Comparison of ENCODE assay signal across 19 cellular contexts in genomic region chr11:109728056-109728455, GRCh38.
A peak's percentile ranks its signal among the peaks of the same experiment; 100 is the strongest.
DNase-seq lines count a peak whose midpoint lies in the region; ATAC-seq and TF ChIP-seq lines count a peak whose summit lies in the region.
"Had no signal": no experiment of that assay in that cellular context is flagged by ENCODE, and none has a peak within 500 bp of the region (broad histone marks: within the 10 kb centered on the region; RNA-seq: fewer than 3 reads in every experiment).

No MANE protein-coding gene starts in this region.

- intact Hi-C loops in MCF 10A (cut with micrococcal nuclease) (no loop called here), breast epithelium (cut with DNase I; ENCODE audit: low total_unique reads) (no loop called here), PC-9 (cut with micrococcal nuclease; ENCODE audit: unreplicated experiment) (no loop called here)

- H3K36me3 Mint-ChIP-seq in MCF 10A (ENCODE audit: insufficient read depth, unreplicated experiment) (no peaks in the 10 kb centered on the region), HFFc6 (ENCODE audit: low read depth) (no peaks in the 10 kb centered on the region)
- H3K36me3 Mint-ChIP-seq in stimulated activated memory B cell treated with anti-CD40 and anti-IgM and Interleukin-4, amounts not matched to agents 10 μg/mL and 1 μg/mL and 100 μg/mL, for 72 hours = no peaks in the 10 kb centered on the region
- H3K36me3 Mint-ChIP-seq: CD14-positive monocyte, memory B cell had no signal

- TF ChIP-seq POLR2A in breast epithelium (IDR thresholded peaks at IDR 0.05) = no peak

- POLR2A ChIA-PET in MCF 10A (lab: Yijun Ruan, JAX) = no interaction called here
- POLR2A ChIA-PET in PC-9 (lab: Charles Lee; ENCODE audit: unreplicated experiment) = no interaction called here

- H3K4me3 ChIP-seq in breast epithelium = no peak overlapping the region
- H3K4me3 ChIP-seq in PC-9 = no peak overlapping the region
- H3K4me3 ChIP-seq: ascending aorta, upper lobe of left lung had no signal

- CTCF ChIA-PET in MCF 10A (lab: Yijun Ruan, JAX) (no interaction called here), PC-9 (lab: Charles Lee) (no interaction called here)

- H3K4me1 Mint-ChIP-seq in MCF 10A (ENCODE audit: insufficient read depth, unreplicated experiment) (peaks cover 6% of the 10 kb centered on the region), HFFc6 (ENCODE audit: low read depth) (no peaks in the 10 kb centered on the region)
- no peaks in the 10 kb centered on the region for H3K4me1 Mint-ChIP-seq in stimulated activated memory B cell treated with anti-CD40 and anti-IgM and Interleukin-4, amounts not matched to agents 10 μg/mL and 1 μg/mL and 100 μg/mL, for 72 hours
- H3K4me1 Mint-ChIP-seq: memory B cell had no signal

- no peaks in the 10 kb centered on the region for H3K36me3 ChIP-seq in breast epithelium
- no peaks in the 10 kb centered on the region for H3K36me3 ChIP-seq in PC-9 (ENCODE audit: low read depth)
- H3K36me3 ChIP-seq: ascending aorta, upper lobe of left lung had no signal

- peaks cover 8% of the 10 kb centered on the region for H3F3A ChIP-seq in PC-9 (ENCODE audit: insufficient read depth, low read depth)

- H3K4me1 ChIP-seq in breast epithelium (no peaks in the 10 kb centered on the region), PC-9 (replicated peaks; ENCODE audit: insufficient read depth) (peaks cover 14% of the 10 kb centered on the region)
- H3K4me1 ChIP-seq: ascending aorta, upper lobe of left lung had no signal

- TF ChIP-seq CTCF in MCF 10A (IDR thresholded peaks at IDR 0.05; ENCODE audit: unreplicated experiment) = no peak
- TF ChIP-seq CTCF in breast epithelium (IDR thresholded peaks at IDR 0.05) = no peak
- TF ChIP-seq CTCF in PC-9 (conservative IDR thresholded peaks at IDR 0.05) = no peak
- no peak for TF ChIP-seq CTCF in HFFc6 (IDR thresholded peaks at IDR 0.05)

- H3K9me2 ChIP-seq in PC-9 (ENCODE audit: insufficient read depth) = no peaks in the 10 kb centered on the region

- peak overlapping the region; percentile 38 for H3K4me2 ChIP-seq in PC-9

- H3K27ac ChIP-seq in breast epithelium (no peak overlapping the region), PC-9 (no peak overlapping the region)
- H3K27ac ChIP-seq: ascending aorta, upper lobe of left lung had no signal

- no peaks in the 10 kb centered on the region for H4K20me1 ChIP-seq in PC-9 (ENCODE audit: insufficient read depth)

- peak overlapping the region; percentile 45; the same call in 1 of the 2 replicates for H2AFZ ChIP-seq in PC-9

- ATAC-seq in stimulated activated memory B cell treated with anti-CD40 and anti-IgM and Interleukin-4, amounts not matched to agents 10 μg/mL and 1 μg/mL and 100 μg/mL, for 72 hours = no peak

- BruUV-seq in MCF 10A (replicated peaks; lab: Mats Ljungman, UMichigan) = no TSS peak
- BruUV-seq in PC-9 (replicated peaks; lab: Mats Ljungman, UMichigan) = no TSS peak

- H3K27me3 ChIP-seq in breast epithelium = no peaks in the 10 kb centered on the region
- no peaks in the 10 kb centered on the region for H3K27me3 ChIP-seq in PC-9 (ENCODE audit: insufficient read depth, low read depth)
- H3K27me3 ChIP-seq: ascending aorta, upper lobe of left lung had no signal

- peaks cover 0 to 3% of the 10 kb centered on the region in 2 donors for H3K9me3 ChIP-seq in breast epithelium
- H3K9me3 ChIP-seq in PC-9 (ENCODE audit: insufficient read depth, low read depth) = no peaks in the 10 kb centered on the region; the same call in 1 of the 2 replicates
- H3K9me3 ChIP-seq: ascending aorta, upper lobe of left lung had no signal

- H3K27ac Mint-ChIP-seq in MCF 10A (ENCODE audit: low read depth, unreplicated experiment) (no peak overlapping the region), HFFc6 (no peak overlapping the region)
- H3K27ac Mint-ChIP-seq in stimulated activated memory B cell treated with anti-CD40 and anti-IgM and Interleukin-4, amounts not matched to agents 10 μg/mL and 1 μg/mL and 100 μg/mL, for 72 hours = no peak overlapping the region
- H3K27ac Mint-ChIP-seq: CD14-positive monocyte; memory B cell; nephron; stimulated activated naive CD8-positive, alpha-beta T cell treated with anti-CD3 and anti-CD28 coated beads, Interleukin-15, Interleukin-2, amounts not matched to agents 100 ng/mL and 50 ng/mL, for 24 hours had no signal

- H3K27me3 Mint-ChIP-seq in MCF 10A (ENCODE audit: insufficient read depth, unreplicated experiment) = no peaks in the 10 kb centered on the region
- H3K27me3 Mint-ChIP-seq in stimulated activated memory B cell treated with anti-CD40 and anti-IgM and Interleukin-4, amounts not matched to agents 10 μg/mL and 1 μg/mL and 100 μg/mL, for 72 hours = peaks cover 9% of the 10 kb centered on the region
- no peaks in the 10 kb centered on the region for H3K27me3 Mint-ChIP-seq in HFFc6 (ENCODE audit: insufficient read depth)
- H3K27me3 Mint-ChIP-seq: memory B cell; stimulated activated naive CD8-positive, alpha-beta T cell treated with anti-CD3 and anti-CD28 coated beads, Interleukin-15, Interleukin-2, amounts not matched to agents 100 ng/mL and 50 ng/mL, for 24 hours had no signal

- no peak overlapping the region for H3K4me3 Mint-ChIP-seq in MCF 10A (ENCODE audit: unreplicated experiment)
- no peak overlapping the region for H3K4me3 Mint-ChIP-seq in stimulated activated memory B cell treated with anti-CD40 and anti-IgM and Interleukin-4, amounts not matched to agents 10 μg/mL and 1 μg/mL and 100 μg/mL, for 72 hours
- H3K4me3 Mint-ChIP-seq in HFFc6 = no peak overlapping the region
- H3K4me3 Mint-ChIP-seq: CD14-positive monocyte; memory B cell; nephron; stimulated activated naive CD8-positive, alpha-beta T cell treated with anti-CD3 and anti-CD28 coated beads, Interleukin-15, Interleukin-2, amounts not matched to agents 100 ng/mL and 50 ng/mL, for 24 hours had no signal

- no peaks in the 10 kb centered on the region for H3K79me2 ChIP-seq in PC-9 (ENCODE audit: low read depth)

- DNase-seq in MCF 10A (ENCODE audit: unreplicated experiment) (peak; percentile 36), breast epithelium (ENCODE audit: low spot score in 2 of 2) (no peak), PC-9 (peak in 1 of 2 experiments; percentile 74), glomerular visceral epithelial cell (ENCODE audit: extremely low spot score) (peak; percentile 1), NCI-H2196 (lab: John Stamatoyannopoulos, UW; ENCODE audit: unreplicated experiment) (no peak), NCI-H1417 treated with DMSO at 0.1 percent for 48 hours (lab: John Stamatoyannopoulos, UW) (no peak), HFFc6 (no peak)
- DNase-seq: activated CD4-positive, CD25-positive, alpha-beta regulatory T cell; activated effector memory CD4-positive, alpha-beta T cell treated with anti-CD3 and anti-CD28 coated beads, Interleukin-2, amount 50 U/mL, for 16 hours; NCI-H187 treated with DMSO at 0.1 percent for 48 hours; NCI-H524 treated with DMSO at 0.1 percent for 48 hours; OCI-M1; upper lobe of left lung had no signal

- H3K9me3 Mint-ChIP-seq in MCF 10A (ENCODE audit: unreplicated experiment) = no peaks in the 10 kb centered on the region
- H3K9me3 Mint-ChIP-seq in stimulated activated memory B cell treated with anti-CD40 and anti-IgM and Interleukin-4, amounts not matched to agents 10 μg/mL and 1 μg/mL and 100 μg/mL, for 72 hours = no peaks in the 10 kb centered on the region
- no peaks in the 10 kb centered on the region; the same call in 1 of the 2 replicates for H3K9me3 Mint-ChIP-seq in HFFc6
- H3K9me3 Mint-ChIP-seq: nephron; stimulated activated naive CD8-positive, alpha-beta T cell treated with anti-CD3 and anti-CD28 coated beads, Interleukin-15, Interleukin-2, amounts not matched to agents 100 ng/mL and 50 ng/mL, for 24 hours had no signal

Comparison
In these comparisons a context has a peak if more than half of its experiments do, and no peak if none do; other contexts are left out.
1. DNase-seq: peak in MCF 10A (single experiment) and glomerular visceral epithelial cell (single experiment); none in breast epithelium (0 of 2), NCI-H2196 (single experiment), NCI-H1417 treated with DMSO at 0.1 percent for 48 hours (single experiment) and HFFc6 (single experiment).